In the genomic region with DNA sequence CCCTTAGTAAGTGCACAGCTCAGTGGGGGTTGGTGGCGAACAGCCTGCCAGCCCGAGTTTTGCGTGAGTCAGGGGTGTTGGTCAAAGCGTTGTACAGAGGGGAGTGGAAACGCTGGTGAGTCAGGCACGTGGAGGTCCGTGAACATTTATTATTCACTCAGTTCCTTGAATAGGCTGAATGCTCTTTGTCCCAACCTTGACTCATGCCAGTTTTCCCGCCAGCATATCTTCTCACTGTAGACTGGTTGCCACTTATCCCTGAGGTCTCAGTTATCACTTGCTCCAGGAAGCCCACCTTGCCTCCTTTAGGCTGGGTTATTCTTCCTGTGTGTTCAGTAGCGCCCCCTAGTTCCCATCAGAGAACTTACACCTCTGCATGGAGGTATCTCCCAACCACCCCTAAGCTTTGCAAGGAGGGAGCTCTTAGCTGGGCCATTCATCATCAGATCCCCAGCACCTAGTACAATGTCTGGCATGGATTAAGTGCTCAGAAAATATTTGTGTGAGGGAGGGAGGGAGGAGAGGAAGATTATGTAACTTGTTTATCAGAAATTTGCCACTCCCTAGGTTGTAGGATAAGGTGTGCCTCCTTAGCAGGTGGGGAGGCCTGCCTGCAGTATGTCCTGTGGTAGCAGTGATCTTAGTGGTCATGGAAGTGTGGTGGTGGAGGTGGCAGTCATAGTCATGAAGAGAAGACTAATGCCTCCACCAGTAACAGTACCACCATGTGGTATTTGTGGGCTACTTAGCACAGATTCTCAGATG, we compare ENCODE assay signal across 1 cellular context.
TF ChIP-seq lines count a peak whose summit lies in the region.

No MANE protein-coding gene starts in this region.

TF ChIP-seq in H1, 55 proteins besides CTCF, POLR2A, EP300 and RAD21 (continued from another document):
- no peak for TF ChIP-seq CTBP2 (IDR thresholded peaks at IDR 0.05; ENCODE audit: borderline replicate concordance, insufficient read depth, insufficient read length, low read length)
